8 cellular contexts compared by ENCODE assay signal in the genomic region with DNA sequence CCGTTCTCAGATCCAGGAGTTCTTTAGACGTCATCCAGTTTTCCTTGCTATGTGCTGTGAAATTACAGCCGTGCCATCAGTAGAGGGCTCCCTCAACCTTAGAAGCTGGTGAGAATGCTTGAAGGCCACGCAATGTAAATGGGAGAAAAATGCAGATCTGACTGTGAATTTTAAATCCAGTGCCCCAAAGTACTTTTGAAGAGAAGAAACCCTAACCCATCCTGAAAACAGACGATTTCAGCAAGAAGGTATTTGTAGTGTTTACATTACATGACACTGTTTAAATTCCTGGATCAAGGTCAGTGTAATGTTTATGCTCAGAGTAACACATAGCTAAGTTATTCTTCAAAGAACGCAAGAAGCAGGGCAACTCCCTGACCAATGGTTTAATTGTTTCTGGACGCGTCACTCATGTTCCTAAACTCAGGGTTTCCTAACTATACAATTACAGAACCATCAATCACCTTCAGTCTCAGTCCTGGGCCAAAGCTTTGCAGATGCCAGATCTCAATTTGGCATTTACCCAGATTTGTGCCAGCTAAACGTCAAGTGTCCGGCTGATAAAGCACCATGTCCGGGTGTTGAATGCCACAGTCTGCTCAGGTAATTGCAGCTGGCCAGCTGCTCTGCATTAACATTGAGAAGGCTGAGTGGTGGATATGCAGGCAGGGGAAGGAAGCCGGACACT. TPM values are rescaled to one million over a fixed set of nuclear protein-coding genes. Genes with fewer than 3 reads are reported as not detected.
DNase-seq lines count a peak whose midpoint lies in the region; ATAC-seq and TF ChIP-seq lines count a peak whose summit lies in the region.

No MANE protein-coding gene starts in this region.

- intact Hi-C loops in lower lobe of right lung (cut with DNase I): no loop called here

- H3K4me1 ChIP-seq in lower lobe of right lung (peaks cover 15% of the 10 kb centered on the region), Karpas-422 (ENCODE audit: low read length) (no peaks in the 10 kb centered on the region)

- H3K4me3 ChIP-seq in lower lobe of right lung (no peak overlapping the region), Karpas-422 (ENCODE audit: low read length) (no peak overlapping the region)

- H2AFZ ChIP-seq in Karpas-422 (ENCODE audit: low read length): no peak overlapping the region

- no peak overlapping the region for H3K27ac ChIP-seq in lower lobe of right lung
- H3K27ac ChIP-seq in Karpas-422 (ENCODE audit: low read length): no peak overlapping the region

- no peaks in the 10 kb centered on the region for H3K9me2 ChIP-seq in Karpas-422 (replicated peaks; ENCODE audit: insufficient read depth, low read length)

- ATAC-seq in lower lobe of right lung: peak; percentile 47 to 73
- ATAC-seq in GM19328 (IDR thresholded peaks at IDR 0.05; ENCODE audit: unreplicated experiment): no peak

- no peak overlapping the region for H3K9ac ChIP-seq in Karpas-422 (ENCODE audit: low read length)

- H3K27me3 ChIP-seq in lower lobe of right lung (ENCODE audit: low read depth) (no peaks in the 10 kb centered on the region), Karpas-422 (ENCODE audit: low read length) (no peaks in the 10 kb centered on the region)

- H4K20me1 ChIP-seq in Karpas-422 (ENCODE audit: insufficient read depth, low read depth, low read length): no peaks in the 10 kb centered on the region

- in situ Hi-C loops in T47D (cut with HindIII; ENCODE audit: low pct_unique_long_range_greater_than_20kb, low sequenced_read_pairs): no loop called here

- H3K36me3 ChIP-seq in lower lobe of right lung (no peaks in the 10 kb centered on the region), Karpas-422 (ENCODE audit: insufficient read depth, low read length) (no peaks in the 10 kb centered on the region)

- H3K79me2 ChIP-seq in Karpas-422 (ENCODE audit: low read length): no peaks in the 10 kb centered on the region

- H3K9me3 ChIP-seq in lower lobe of right lung (no peaks in the 10 kb centered on the region), Karpas-422 (ENCODE audit: low read length) (no peaks in the 10 kb centered on the region)

- DNase-seq in Ammon's horn (ENCODE audit: low spot score) (peak; percentile 89), MV-4-11 (lab: John Stamatoyannopoulos, UW) (peak; percentile 27), T47D (ENCODE audit: low read depth in 1 of 2, low spot score in 1 of 2) (peak; percentile 85 to 93), lower lobe of right lung (no peak), Karpas-422 (no peak)
- no peak for DNase-seq in activated CD4-positive, CD25-positive, alpha-beta regulatory T cell (lab: John Stamatoyannopoulos, UW)
- DNase-seq in stimulated activated CD4-positive, alpha-beta T cell treated with anti-CD3 and anti-CD28 coated beads, Interleukin-2, amount 100 ng/mL, for 24 hours: no peak

- no peak overlapping the region for H3K4me2 ChIP-seq in Karpas-422 (ENCODE audit: low read depth, low read length, poor library complexity, severe bottlenecking)

- peak; percentile 32 for TF ChIP-seq CTCF in lower lobe of right lung (IDR thresholded peaks at IDR 0.05)

RNA-seq across cellular contexts. Expression of a gene that starts 38.2 kb away (rescaled TPM):
- 23.0 TPM for total RNA-seq in lower lobe of right lung
- not detected in 2 replicates for total RNA-seq in Karpas-422 (2014; rRNA removed; shearing (Covaris generic); ENCODE audit: low replicate concordance)

RNA-seq across cellular contexts. Expression of a gene that starts 58.2 kb away (rescaled TPM):
- 8.4 TPM for total RNA-seq in lower lobe of right lung
- total RNA-seq in Karpas-422 (2014; rRNA removed; shearing (Covaris generic); ENCODE audit: low replicate concordance): not detected in 2 replicates

Comparison
In these comparisons a context has a peak if more than half of its experiments do, and no peak if none do; other contexts are left out.
1. DNase-seq: peak in Ammon's horn (single experiment), MV-4-11 (single experiment) and T47D (2 of 2); none in lower lobe of right lung (single experiment), activated CD4-positive, CD25-positive, alpha-beta regulatory T cell (0 of 4), stimulated activated CD4-positive, alpha-beta T cell treated with anti-CD3 and anti-CD28 coated beads, Interleukin-2, amount 100 ng/mL, for 24 hours (0 of 2) and Karpas-422 (single experiment).
2. RNA of a gene that starts 38.2 kb away (total RNA-seq): 23.0 TPM in lower lobe of right lung (single experiment); not detected in Karpas-422; every median in the first group is over 10 times any median in the second.